8 cellular contexts compared by ENCODE assay signal in the genomic region with DNA sequence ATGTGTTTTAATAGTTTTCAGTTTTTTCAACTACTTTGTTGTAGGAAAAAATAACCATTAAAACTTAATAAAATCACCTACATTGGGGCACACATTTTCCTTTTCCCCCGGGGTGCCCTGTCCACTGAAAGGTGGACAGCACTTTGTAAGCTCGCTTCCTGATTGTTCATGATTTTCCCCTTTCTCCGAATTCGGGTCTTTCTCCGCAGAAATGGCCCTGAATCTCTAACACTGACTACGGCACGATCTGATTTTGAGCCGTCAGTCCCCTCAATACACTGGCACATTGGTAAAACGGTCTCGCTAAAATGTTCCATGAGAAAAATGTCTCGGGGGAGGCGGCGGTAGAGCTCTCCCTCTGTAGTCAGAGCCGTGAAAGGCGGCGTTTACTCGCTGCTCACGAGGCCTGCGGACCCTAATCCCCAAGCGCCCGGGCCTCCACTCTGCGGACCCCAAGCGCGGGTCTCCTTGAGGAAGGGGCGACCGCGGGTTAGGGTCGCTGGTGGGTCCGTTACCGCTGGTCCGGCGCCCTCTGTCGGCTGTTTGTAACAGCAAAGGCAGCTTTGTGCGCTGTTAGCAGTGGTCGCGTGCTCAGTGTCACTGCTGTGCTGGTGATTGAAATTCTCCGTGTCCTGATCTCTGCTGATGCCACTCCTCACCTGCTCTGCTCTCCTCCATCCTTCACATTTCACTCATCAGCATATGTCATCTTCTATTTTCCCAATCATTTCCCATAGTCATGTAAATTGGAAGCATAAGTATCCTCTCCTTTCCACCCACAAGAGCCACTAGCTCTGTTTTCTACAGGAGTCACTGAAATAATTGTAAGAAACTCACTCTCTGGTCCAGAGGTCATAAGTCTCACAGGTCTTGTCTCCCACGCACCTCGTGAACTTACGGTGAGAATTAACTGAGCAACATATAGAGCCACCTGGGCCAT.
A peak's percentile ranks its signal among the peaks of the same experiment; 100 is the strongest.
DNase-seq lines count a peak whose midpoint lies in the region; ATAC-seq and TF ChIP-seq lines count a peak whose summit lies in the region.

No MANE protein-coding gene starts in this region.

- DNase-seq in AG09319 (ENCODE audit: extremely low read depth, low read depth) (no peak), T-helper 1 cell (peak; percentile 20 to 47 (median 37)), astrocyte of the hippocampus (ENCODE audit: low read depth, low spot score) (peak; percentile 70), iPS-NIHi7 (ENCODE audit: extremely low spot score) (peak; percentile 57), NCI-H510A (lab: John Stamatoyannopoulos, UW) (no peak)
- peak; percentile 17 to 50 for DNase-seq in stimulated activated CD4-positive, alpha-beta T cell treated with anti-CD3 and anti-CD28 coated beads, Interleukin-12 subunit alpha, Interleukin-12 subunit beta, amount 100 ng/mL, for 24 hours (ENCODE audit: low read depth in 2 of 2)

- peak; percentile 89 for TF ChIP-seq CTCF in AG09319 (IDR thresholded peaks at IDR 0.05; ENCODE audit: low read depth, low read length)

- peak; percentile 65 for ATAC-seq in GM18867 (IDR thresholded peaks at IDR 0.05; ENCODE audit: unreplicated experiment)
- peak; percentile 59 for ATAC-seq in HG03139 (IDR thresholded peaks at IDR 0.05; ENCODE audit: unreplicated experiment)

Comparison
In these comparisons a context has a peak if more than half of its experiments do, and no peak if none do; other contexts are left out.
1. DNase-seq: peak in T-helper 1 cell (5 of 5), astrocyte of the hippocampus (single experiment), iPS-NIHi7 (single experiment) and stimulated activated CD4-positive, alpha-beta T cell treated with anti-CD3 and anti-CD28 coated beads, Interleukin-12 subunit alpha, Interleukin-12 subunit beta, amount 100 ng/mL, for 24 hours (2 of 2); none in AG09319 (single experiment) and NCI-H510A (single experiment).